In the genomic region with DNA sequence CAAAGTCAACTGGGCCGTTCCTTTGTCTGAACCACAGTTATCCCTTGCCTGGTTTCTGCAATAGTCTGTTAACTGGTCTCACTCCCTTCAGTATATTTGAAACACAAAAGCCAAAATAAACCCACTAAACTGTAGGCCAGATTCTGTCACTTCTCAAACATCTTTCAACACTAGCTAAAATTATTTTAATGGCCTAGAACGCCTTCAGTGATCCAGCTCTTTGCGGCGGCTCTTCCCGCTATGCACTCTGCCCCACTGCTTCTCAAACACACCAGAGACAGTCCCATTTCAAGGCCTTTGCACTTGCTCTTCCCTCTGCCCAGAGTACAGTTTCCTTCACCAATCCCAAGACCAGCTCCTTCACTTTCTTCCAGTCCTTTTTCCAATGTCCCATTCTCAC, we compare ENCODE assay signal across 28 cellular contexts. TPM values are rescaled to one million over a fixed set of nuclear protein-coding genes. Genes with fewer than 3 reads are reported as not detected.
DNase-seq lines count a peak whose midpoint lies in the region; ATAC-seq and TF ChIP-seq lines count a peak whose summit lies in the region.
"Had no signal": no experiment of that assay in that cellular context is flagged by ENCODE, and none has a peak within 500 bp of the region (broad histone marks: within the 10 kb centered on the region; RNA-seq: fewer than 3 reads in every experiment).

No MANE protein-coding gene starts in this region.

- H3K9ac ChIP-seq in neural cell (ENCODE audit: low read length) = no peak overlapping the region

- H3K36me3 ChIP-seq in CD4-positive, alpha-beta memory T cell (ENCODE audit: insufficient read depth, low read length) = no peaks in the 10 kb centered on the region
- H3K36me3 ChIP-seq in neural cell (ENCODE audit: insufficient read depth, low read length) = no peaks in the 10 kb centered on the region
- H3K36me3 ChIP-seq: brain microvascular endothelial cell, ovary, SJCRH30, thoracic aorta, vagina had no signal

- peaks cover 12% of the 10 kb centered on the region for H3K9me3 Mint-ChIP-seq in activated CD8-positive, alpha-beta memory T cell treated with anti-CD3 and anti-CD28 coated beads, Interleukin-2, amount 10 ng/mL, durations not matched to agents 7 days and 5 days (ENCODE audit: low read depth)
- H3K9me3 Mint-ChIP-seq in CD4-positive, alpha-beta memory T cell = peaks cover 0 to 8% (median 3%) of the 10 kb centered on the region in 8 donors
- H3K9me3 Mint-ChIP-seq in activated naive CD8-positive, alpha-beta T cell treated with anti-CD3 and anti-CD28 coated beads for 36 hours = peaks cover 34% of the 10 kb centered on the region

- no peak for TF ChIP-seq CTCF in neural cell (IDR thresholded peaks at IDR 0.05; ENCODE audit: poor library complexity, severe bottlenecking)
- no peak for TF ChIP-seq CTCF in foreskin fibroblast (IDR thresholded peaks at IDR 0.05; ENCODE audit: low read depth, low read length)

- H3K4me3 ChIP-seq in CD4-positive, alpha-beta memory T cell (ENCODE audit: low read length in 2 of 2) = no peak overlapping the region
- H3K4me3 ChIP-seq in neural cell (ENCODE audit: low read length) (no peak overlapping the region), foreskin fibroblast (ENCODE audit: low read depth in 1 of 2, low read length in 2 of 2) (no peak overlapping the region)
- H3K4me3 ChIP-seq: ovary, SJCRH30, smooth muscle cell, thoracic aorta, vagina had no signal

- no peak for DNase-seq in activated CD8-positive, alpha-beta memory T cell treated with anti-CD3 and anti-CD28 coated beads, Interleukin-2, amount 10 ng/mL, durations not matched to agents 7 days and 5 days
- no peak for DNase-seq in activated CD8-positive, alpha-beta memory T cell treated with anti-CD3 and anti-CD28 coated beads, Interleukin-2, amount 50 U/mL, for 4 hours
- DNase-seq in CD4-positive, alpha-beta memory T cell = no peak
- DNase-seq in activated naive CD8-positive, alpha-beta T cell treated with anti-CD3 and anti-CD28 coated beads for 36 hours = no peak
- DNase-seq in hepatic stellate cell (ENCODE audit: low spot score) (no peak), foreskin fibroblast (no peak)
- DNase-seq: activated CD4-positive, alpha-beta T cell treated with anti-CD3 and anti-CD28 coated beads for 48 hours; brain microvascular endothelial cell; Calu3; DND-41; foreskin melanocyte; hippocampal formation; Karpas-422; naive thymus-derived CD4-positive, alpha-beta T cell; NCI-H1048; NCI-H187; NCI-H526 treated with DMSO at 0.1 percent for 48 hours; ovary; SJCRH30; stimulated activated CD4-positive, alpha-beta T cell treated with anti-CD3 and anti-CD28 coated beads, Interleukin-2, amount 100 ng/mL, for 24 hours had no signal

- no peak for TF ChIP-seq RAD21 in neural cell (conservative IDR thresholded peaks at IDR 0.05)

- H3K27ac ChIP-seq in CD4-positive, alpha-beta memory T cell (ENCODE audit: low read depth, low read length) = no peak overlapping the region
- H3K27ac ChIP-seq in neural cell (ENCODE audit: low read length) = peak overlapping the region; percentile 79
- H3K27ac ChIP-seq: brain microvascular endothelial cell, ovary, SJCRH30, thoracic aorta, vagina had no signal

- CTCF ChIA-PET in activated CD8-positive, alpha-beta memory T cell treated with anti-CD3 and anti-CD28 coated beads, Interleukin-2, amount 10 ng/mL, durations not matched to agents 7 days and 5 days (lab: Charles Lee) = no interaction called here
- CTCF ChIA-PET in CD4-positive, alpha-beta memory T cell (lab: Charles Lee; ENCODE audit: partially characterized antibody) = interaction anchor here (1.4 kb wide), 2 partner anchors 10 to 18 kb away, joined by 3 read pairs; no protein-coding TSS in a partner anchor

- no peaks in the 10 kb centered on the region for H3K27me3 Mint-ChIP-seq in activated CD8-positive, alpha-beta memory T cell treated with anti-CD3 and anti-CD28 coated beads, Interleukin-2, amount 10 ng/mL, durations not matched to agents 7 days and 5 days
- H3K27me3 Mint-ChIP-seq in CD4-positive, alpha-beta memory T cell = peaks cover 0 to 1% of the 10 kb centered on the region in 2 donors
- H3K27me3 Mint-ChIP-seq in activated naive CD8-positive, alpha-beta T cell treated with anti-CD3 and anti-CD28 coated beads for 36 hours = no peaks in the 10 kb centered on the region
- H3K27me3 Mint-ChIP-seq: naive thymus-derived CD4-positive, alpha-beta T cell had no signal

- no peaks in the 10 kb centered on the region for H4K20me1 ChIP-seq in neural cell (ENCODE audit: insufficient read depth)

- no peaks in the 10 kb centered on the region for H3K9me2 ChIP-seq in neural cell (ENCODE audit: insufficient read depth, low read length)

- H3F3A ChIP-seq in neural cell (ENCODE audit: insufficient read depth, low read length, poor library complexity, severe bottlenecking) = peaks cover 5% of the 10 kb centered on the region

- H3K9me3 ChIP-seq in CD4-positive, alpha-beta memory T cell (ENCODE audit: control insufficient read depth in 1 of 2, low read length in 2 of 2) = no peaks in the 10 kb centered on the region
- H3K9me3 ChIP-seq in neural cell (ENCODE audit: low read length) = no peaks in the 10 kb centered on the region
- H3K9me3 ChIP-seq: ovary, SJCRH30, thoracic aorta, vagina had no signal

- H3K4me3 Mint-ChIP-seq in activated CD8-positive, alpha-beta memory T cell treated with anti-CD3 and anti-CD28 coated beads, Interleukin-2, amount 10 ng/mL, durations not matched to agents 7 days and 5 days = no peak overlapping the region
- peak overlapping the region in 3 of 8 donors; percentile 27 to 41 (median 30) for H3K4me3 Mint-ChIP-seq in CD4-positive, alpha-beta memory T cell
- peak overlapping the region; percentile 14 for H3K4me3 Mint-ChIP-seq in activated naive CD8-positive, alpha-beta T cell treated with anti-CD3 and anti-CD28 coated beads for 36 hours

- H2AFZ ChIP-seq in neural cell (ENCODE audit: low read depth, low read length) = no peak overlapping the region

- H3K27me3 ChIP-seq in CD4-positive, alpha-beta memory T cell (ENCODE audit: insufficient read depth, low read length) = no peaks in the 10 kb centered on the region
- no peaks in the 10 kb centered on the region for H3K27me3 ChIP-seq in neural cell (ENCODE audit: insufficient read depth, low read depth, low read length)
- H3K27me3 ChIP-seq: brain microvascular endothelial cell, ovary, SJCRH30, vagina had no signal

- peaks cover 78% of the 10 kb centered on the region for H3K4me1 Mint-ChIP-seq in activated CD8-positive, alpha-beta memory T cell treated with anti-CD3 and anti-CD28 coated beads, Interleukin-2, amount 10 ng/mL, durations not matched to agents 7 days and 5 days
- H3K4me1 Mint-ChIP-seq in CD4-positive, alpha-beta memory T cell = peaks cover 58 to 87% (median 70%) of the 10 kb centered on the region in 4 donors
- H3K4me1 Mint-ChIP-seq in activated naive CD8-positive, alpha-beta T cell treated with anti-CD3 and anti-CD28 coated beads for 36 hours = peaks cover 77% of the 10 kb centered on the region

- intact Hi-C loops in CD4-positive, alpha-beta memory T cell (cut with micrococcal nuclease) = no loop called here

- H3K27ac Mint-ChIP-seq in activated CD8-positive, alpha-beta memory T cell treated with anti-CD3 and anti-CD28 coated beads, Interleukin-2, amount 10 ng/mL, durations not matched to agents 7 days and 5 days = peak overlapping the region; percentile 55
- peak overlapping the region; percentile 19 to 87 (median 58) for H3K27ac Mint-ChIP-seq in CD4-positive, alpha-beta memory T cell
- peak overlapping the region; percentile 98 for H3K27ac Mint-ChIP-seq in activated naive CD8-positive, alpha-beta T cell treated with anti-CD3 and anti-CD28 coated beads for 36 hours

- POLR2A ChIA-PET in CD4-positive, alpha-beta memory T cell (lab: Charles Lee; ENCODE audit: partially characterized antibody) = interaction anchor here (1.0 to 2.3 kb wide), 4 partner anchors 8 to 14 kb away, joined by 3 to 10 read pairs (median 3); no protein-coding TSS in a partner anchor

- peaks cover 56% of the 10 kb centered on the region for H3K4me1 ChIP-seq in CD4-positive, alpha-beta memory T cell (ENCODE audit: insufficient read depth, low read length)
- H3K4me1 ChIP-seq: SJCRH30, vagina had no signal

- TF ChIP-seq EP300 in neural cell (conservative IDR thresholded peaks at IDR 0.05; ENCODE audit: poor library complexity, severe bottlenecking) = no peak

- no peak overlapping the region for H3K4me2 ChIP-seq in neural cell (ENCODE audit: low read length)
- H3K4me2 ChIP-seq: smooth muscle cell had no signal

- peaks cover 75% of the 10 kb centered on the region for H3K36me3 Mint-ChIP-seq in activated CD8-positive, alpha-beta memory T cell treated with anti-CD3 and anti-CD28 coated beads, Interleukin-2, amount 10 ng/mL, durations not matched to agents 7 days and 5 days
- peaks cover 23 to 38% of the 10 kb centered on the region in 2 donors for H3K36me3 Mint-ChIP-seq in CD4-positive, alpha-beta memory T cell
- peaks cover 89% of the 10 kb centered on the region for H3K36me3 Mint-ChIP-seq in activated naive CD8-positive, alpha-beta T cell treated with anti-CD3 and anti-CD28 coated beads for 36 hours

- no peak for ATAC-seq in activated CD8-positive, alpha-beta memory T cell treated with anti-CD3 and anti-CD28 coated beads, Interleukin-2, amount 10 ng/mL, durations not matched to agents 7 days and 5 days
- ATAC-seq in GM19328 (IDR thresholded peaks at IDR 0.05; ENCODE audit: unreplicated experiment) = no peak
- ATAC-seq: esophagus mucosa; left lobe of liver; naive thymus-derived CD4-positive, alpha-beta T cell had no signal

- H3K79me2 ChIP-seq in neural cell (replicated peaks; ENCODE audit: insufficient read depth, low read length) = no peaks in the 10 kb centered on the region

TF ChIP-seq in neural cell, 6 proteins besides CTCF, POLR2A, EP300 and RAD21 (continues in another document):
- TF ChIP-seq EZH2 (IDR thresholded peaks at IDR 0.05; ENCODE audit: borderline replicate concordance, insufficient read depth, low read length, poor library complexity, severe bottlenecking) (no peak), TAF1 (IDR thresholded peaks at IDR 0.05; ENCODE audit: low read depth) (no peak)

RNA-seq across cellular contexts. Expression of a gene that starts 9.2 kb away (rescaled TPM):
- total RNA-seq in activated CD8-positive, alpha-beta memory T cell treated with anti-CD3 and anti-CD28 coated beads, Interleukin-2, amount 10 ng/mL, durations not matched to agents 7 days and 5 days = 100 to 1,000 TPM in 1 of 2 experiments, 10 to 100 TPM in 1; 58.9 to 126 TPM
- total RNA-seq in CD4-positive, alpha-beta memory T cell = 10 to 100 TPM; 58.0 to 59.5 TPM
- 10 to 100 TPM; 50.8 to 56.3 TPM for polyA plus RNA-seq in CD4-positive, alpha-beta memory T cell
- total RNA-seq in activated naive CD8-positive, alpha-beta T cell treated with anti-CD3 and anti-CD28 coated beads for 36 hours = 100 to 1,000 TPM; 113 to 119 TPM
- polyA plus RNA-seq in neural cell = 18.2 and 20.7 TPM in 2 replicates
- 23.6 and 23.9 TPM in 2 replicates for polyA minus RNA-seq in neural cell
- polyA plus RNA-seq: BJ, smooth muscle cell had no signal
